Comparison of ENCODE assay signal across 9 cellular contexts in the genomic region with DNA sequence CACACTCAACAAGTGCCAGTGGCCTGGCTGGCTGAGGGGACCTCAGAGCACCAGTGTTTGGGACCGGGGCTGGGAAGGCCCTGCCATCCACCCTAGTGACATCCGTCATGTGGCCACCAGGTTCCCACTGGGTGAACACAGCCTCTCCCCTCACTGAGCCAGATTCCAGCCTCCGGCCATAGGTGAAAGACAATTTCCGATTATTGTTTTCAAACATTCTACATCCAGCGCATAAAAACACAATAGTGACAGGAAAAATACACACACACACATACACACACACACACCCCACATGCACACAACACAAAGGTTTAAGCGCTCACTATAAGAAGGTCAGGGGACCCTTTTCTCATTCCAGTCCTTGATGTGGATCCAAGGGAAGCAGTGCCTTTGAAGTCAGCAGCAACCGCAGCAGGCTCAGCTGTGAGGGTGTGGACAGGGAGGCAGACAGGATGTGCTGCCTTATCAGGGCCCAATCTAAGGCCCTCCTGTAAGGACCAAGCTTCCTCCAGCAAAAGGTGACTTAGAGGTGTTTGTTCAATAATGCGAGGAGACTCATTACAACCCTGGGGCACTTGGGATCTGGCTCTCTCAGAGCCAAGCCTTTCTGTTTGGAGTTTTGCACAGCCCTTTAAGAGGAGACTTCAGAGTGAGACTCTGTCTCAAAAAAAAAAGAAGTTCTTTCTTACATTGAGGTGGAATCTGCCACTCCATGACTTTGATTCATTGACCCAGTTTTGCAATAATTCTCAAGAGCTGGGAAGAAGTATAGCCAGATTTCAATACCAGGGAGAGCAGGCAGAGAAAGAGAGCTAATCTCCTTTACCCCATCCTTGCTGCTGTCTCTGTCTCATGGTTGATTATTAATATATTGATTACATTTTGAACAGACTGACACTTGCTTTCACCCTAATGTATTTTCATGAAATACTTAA.
A peak's percentile ranks its signal among the peaks of the same experiment; 100 is the strongest.
DNase-seq lines count a peak whose midpoint lies in the region; ATAC-seq and TF ChIP-seq lines count a peak whose summit lies in the region.
"Had no signal": no experiment of that assay in that cellular context is flagged by ENCODE, and none has a peak within 500 bp of the region (broad histone marks: within the 10 kb centered on the region; RNA-seq: fewer than 3 reads in every experiment).

No MANE protein-coding gene starts in this region.

- H3K27ac ChIP-seq in body of pancreas, result peak overlapping the region; percentile 77 to 99 (median 83)
- peak overlapping the region; percentile 73 to 85 for H3K27ac ChIP-seq in liver (ENCODE audit: low read depth in 1 of 2, low read length in 2 of 2)
- H3K27ac ChIP-seq in thymus (ENCODE audit: low read depth), result peak overlapping the region; percentile 83

- TF ChIP-seq POLR2A in body of pancreas (IDR thresholded peaks at IDR 0.05), result no peak

- DNase-seq in activated CD4-positive, alpha-beta T cell treated with anti-CD3 and anti-CD28 coated beads, Interleukin-2, amount 10 ng/mL, durations not matched to agents 24 days and 14 days, result peak; percentile 68
- no peak for DNase-seq in activated CD4-positive, alpha-beta T cell treated with anti-CD3 and anti-CD28 coated beads, Interleukin-2, amount 50 U/mL, for 1 hour
- DNase-seq in body of pancreas, result no peak
- DNase-seq in DMS114 treated with DMSO at 0.1 percent for 48 hours (lab: John Stamatoyannopoulos, UW; ENCODE audit: unreplicated experiment), result no peak
- no peak for DNase-seq in stimulated activated CD8-positive, alpha-beta memory T cell treated with anti-CD3 and anti-CD28 coated beads, Interleukin-4, amount 100 ng/mL, for 48 hours
- DNase-seq in NCI-H2196 treated with DMSO at 0.1 percent for 48 hours (lab: John Stamatoyannopoulos, UW; ENCODE audit: unreplicated experiment), result no peak
- DNase-seq: NCI-H2227 treated with DMSO at 0.1 percent for 48 hours had no signal

- H3K9me3 ChIP-seq in body of pancreas, result no peaks in the 10 kb centered on the region
- no peaks in the 10 kb centered on the region for H3K9me3 ChIP-seq in liver (ENCODE audit: control insufficient read depth in 4 of 4, low read length in 3 of 4)
- peaks cover 1% of the 10 kb centered on the region for H3K9me3 ChIP-seq in thymus (ENCODE audit: control insufficient read depth)

- no peak overlapping the region for H3K4me3 ChIP-seq in body of pancreas
- no peak overlapping the region for H3K4me3 ChIP-seq in liver (ENCODE audit: low read depth in 1 of 3, low read length in 3 of 3)
- H3K4me3 ChIP-seq in thymus (ENCODE audit: low read length), result no peak overlapping the region

- no peaks in the 10 kb centered on the region for H3K36me3 ChIP-seq in body of pancreas (replicated peaks in 1 of 2; ENCODE audit: insufficient read depth in 1 of 2, low read depth in 2 of 2)
- H3K36me3 ChIP-seq in liver (ENCODE audit: control insufficient read depth in 4 of 4, insufficient read depth in 3 of 4, low read depth in 1 of 4, low read length in 3 of 4), result no peaks in the 10 kb centered on the region
- no peaks in the 10 kb centered on the region for H3K36me3 ChIP-seq in thymus (ENCODE audit: control insufficient read depth, insufficient read depth)

- H3K9ac ChIP-seq in liver (ENCODE audit: low read depth in 1 of 2, low read length in 2 of 2), result peak overlapping the region in 1 of 2 donors; percentile 0

- H3K9me3 Mint-ChIP-seq in activated CD4-positive, alpha-beta T cell treated with anti-CD3 and anti-CD28 coated beads, Interleukin-2, amount 10 ng/mL, durations not matched to agents 24 days and 14 days, result no peaks in the 10 kb centered on the region

- TF ChIP-seq RAD21 in liver (IDR thresholded peaks at IDR 0.05), result peak in 1 of 2 donors; percentile 2

- intact Hi-C loops in activated CD4-positive, alpha-beta T cell treated with anti-CD3 and anti-CD28 coated beads, Interleukin-2, amount 10 ng/mL, durations not matched to agents 24 days and 14 days (cut with micrococcal nuclease), result no loop called here
- intact Hi-C loops in body of pancreas (cut with DNase I), result no loop called here

- H3K27ac Mint-ChIP-seq in activated CD4-positive, alpha-beta T cell treated with anti-CD3 and anti-CD28 coated beads, Interleukin-2, amount 10 ng/mL, durations not matched to agents 24 days and 14 days, result no peak overlapping the region

- no peak for ATAC-seq in body of pancreas

- no peaks in the 10 kb centered on the region for H3K27me3 ChIP-seq in body of pancreas
- H3K27me3 ChIP-seq in liver (ENCODE audit: control insufficient read depth in 4 of 4, insufficient read depth in 4 of 4, low read length in 3 of 4), result no peaks in the 10 kb centered on the region
- no peaks in the 10 kb centered on the region for H3K27me3 ChIP-seq in thymus (ENCODE audit: control insufficient read depth, insufficient read depth)

- no peak overlapping the region for H3K4me3 Mint-ChIP-seq in activated CD4-positive, alpha-beta T cell treated with anti-CD3 and anti-CD28 coated beads, Interleukin-2, amount 10 ng/mL, durations not matched to agents 24 days and 14 days

- TF ChIP-seq CTCF in body of pancreas (IDR thresholded peaks at IDR 0.05) (no peak), liver (IDR thresholded peaks at IDR 0.05; ENCODE audit: low read depth, low read length, missing input control) (no peak)

- 79 to 83% methylated on average over 8 of the region's 8 CpGs for WGBS in body of pancreas, 2 donors
- 83% methylated on average over 8 of the region's 8 CpGs for WGBS in liver
- WGBS in thymus, result 69% methylated on average over 8 of the region's 8 CpGs

- H3K4me1 Mint-ChIP-seq in activated CD4-positive, alpha-beta T cell treated with anti-CD3 and anti-CD28 coated beads, Interleukin-2, amount 10 ng/mL, durations not matched to agents 24 days and 14 days, result peaks cover 17% of the 10 kb centered on the region

- H3K27me3 Mint-ChIP-seq in activated CD4-positive, alpha-beta T cell treated with anti-CD3 and anti-CD28 coated beads, Interleukin-2, amount 10 ng/mL, durations not matched to agents 24 days and 14 days, result no peaks in the 10 kb centered on the region

- H3K4me1 ChIP-seq in body of pancreas (peaks cover 82% of the 10 kb centered on the region), liver (ENCODE audit: control insufficient read depth in 4 of 4, insufficient read depth in 4 of 4, low read length in 3 of 4) (peaks cover 21 to 62% (median 44%) of the 10 kb centered on the region in 4 donors), thymus (ENCODE audit: control insufficient read depth, insufficient read depth, low read length) (peaks cover 38% of the 10 kb centered on the region)

- no peaks in the 10 kb centered on the region for H3K36me3 Mint-ChIP-seq in activated CD4-positive, alpha-beta T cell treated with anti-CD3 and anti-CD28 coated beads, Interleukin-2, amount 10 ng/mL, durations not matched to agents 24 days and 14 days (ENCODE audit: low read depth)

TF ChIP-seq in liver, 16 proteins besides CTCF, POLR2A, EP300 and RAD21 (continues in another document):
- TF ChIP-seq SP1 (IDR thresholded peaks at IDR 0.05) (no peak), GABPA (IDR thresholded peaks at IDR 0.05 in 1 of 2, conservative IDR thresholded peaks at IDR 0.05 in 1 of 2) (no peak), HNF4G (IDR thresholded peaks at IDR 0.05) (no peak), TAF1 (conservative IDR thresholded peaks at IDR 0.05) (no peak), FOXA1 (IDR thresholded peaks at IDR 0.05) (no peak), FOXA2 (IDR thresholded peaks at IDR 0.05) (no peak), RXRA (IDR thresholded peaks at IDR 0.05) (no peak), JUND (IDR thresholded peaks at IDR 0.05) (no peak), NR2F2 (IDR thresholded peaks at IDR 0.05) (no peak), YY1 (IDR thresholded peaks at IDR 0.05) (no peak), EGR1 (IDR thresholded peaks at IDR 0.05; ENCODE audit: low read depth in 2 of 2) (no peak), HNF4A (conservative IDR thresholded peaks at IDR 0.05) (no peak)
- TF ChIP-seq, protein P1, sequence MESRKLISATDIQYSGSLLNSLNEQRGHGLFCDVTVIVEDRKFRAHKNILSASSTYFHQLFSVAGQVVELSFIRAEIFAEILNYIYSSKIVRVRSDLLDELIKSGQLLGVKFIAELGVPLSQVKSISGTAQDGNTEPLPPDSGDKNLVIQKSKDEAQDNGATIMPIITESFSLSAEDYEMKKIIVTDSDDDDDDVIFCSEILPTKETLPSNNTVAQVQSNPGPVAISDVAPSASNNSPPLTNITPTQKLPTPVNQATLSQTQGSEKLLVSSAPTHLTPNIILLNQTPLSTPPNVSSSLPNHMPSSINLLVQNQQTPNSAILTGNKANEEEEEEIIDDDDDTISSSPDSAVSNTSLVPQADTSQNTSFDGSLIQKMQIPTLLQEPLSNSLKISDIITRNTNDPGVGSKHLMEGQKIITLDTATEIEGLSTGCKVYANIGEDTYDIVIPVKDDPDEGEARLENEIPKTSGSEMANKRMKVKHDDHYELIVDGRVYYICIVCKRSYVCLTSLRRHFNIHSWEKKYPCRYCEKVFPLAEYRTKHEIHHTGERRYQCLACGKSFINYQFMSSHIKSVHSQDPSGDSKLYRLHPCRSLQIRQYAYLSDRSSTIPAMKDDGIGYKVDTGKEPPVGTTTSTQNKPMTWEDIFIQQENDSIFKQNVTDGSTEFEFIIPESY (IDR thresholded peaks at IDR 0.05), result no peak
- TF ChIP-seq, protein P2, sequence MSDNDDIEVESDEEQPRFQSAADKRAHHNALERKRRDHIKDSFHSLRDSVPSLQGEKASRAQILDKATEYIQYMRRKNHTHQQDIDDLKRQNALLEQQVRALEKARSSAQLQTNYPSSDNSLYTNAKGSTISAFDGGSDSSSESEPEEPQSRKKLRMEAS (IDR thresholded peaks at IDR 0.05), result no peak
